Comparison of ENCODE assay signal across 7 cellular contexts in genomic region chr7:77154917-77155463, GRCh38. TPM values are rescaled to one million over a fixed set of nuclear protein-coding genes. Genes with fewer than 3 reads are reported as not detected.
DNase-seq lines count a peak whose midpoint lies in the region; ATAC-seq lines count a peak whose summit lies in the region.
"Not testable (repeated sequence)": the region's sequence is repeated elsewhere in the genome, so short reads cannot be mapped to it uniquely, and the experiment has no call there.

No MANE protein-coding gene starts in this region.

- H3K27ac ChIP-seq in naive thymus-derived CD4-positive, alpha-beta T cell (ENCODE audit: low read depth, low read length) = not testable (repeated sequence)

- not testable (repeated sequence) for H3K4me1 ChIP-seq in naive thymus-derived CD4-positive, alpha-beta T cell (ENCODE audit: control insufficient read depth in 2 of 2, insufficient read depth in 2 of 2, low read length in 2 of 2)

- H3K27me3 ChIP-seq in naive thymus-derived CD4-positive, alpha-beta T cell (ENCODE audit: control insufficient read depth in 2 of 2, insufficient read depth in 2 of 2, low read length in 2 of 2) = not testable (repeated sequence)

- peaks cover 34% of the 10 kb centered on the region for H3K4me1 Mint-ChIP-seq in dendritic cell treated with granulocyte-macrophage colony-stimulating factor and Interleukin-4, amounts not matched to agents 40 ng/mL and 50 ng/mL, for 4 days (ENCODE audit: low read depth)
- H3K4me1 Mint-ChIP-seq in naive thymus-derived CD4-positive, alpha-beta T cell = peaks cover 0 to 24% (median 5%) of the 10 kb centered on the region in 7 donors

- CTCF ChIA-PET in naive thymus-derived CD4-positive, alpha-beta T cell (lab: Charles Lee) = not testable (repeated sequence)

- not testable (repeated sequence) for H3K36me3 Mint-ChIP-seq in dendritic cell treated with granulocyte-macrophage colony-stimulating factor and Interleukin-4, amounts not matched to agents 40 ng/mL and 50 ng/mL, for 4 days (ENCODE audit: low read depth)
- peaks cover 0 to 15% (median 0%) of the 10 kb centered on the region in 5 donors for H3K36me3 Mint-ChIP-seq in naive thymus-derived CD4-positive, alpha-beta T cell

- POLR2A ChIA-PET in naive thymus-derived CD4-positive, alpha-beta T cell (lab: Charles Lee) = not testable (repeated sequence)

- in situ Hi-C loops in SK-MEL-5 (cut with HindIII; ENCODE audit: low pct_unique_long_range_greater_than_20kb, low sequenced_read_pairs) = not testable (repeated sequence)

- H3K27me3 Mint-ChIP-seq in dendritic cell treated with granulocyte-macrophage colony-stimulating factor and Interleukin-4, amounts not matched to agents 40 ng/mL and 50 ng/mL, for 4 days; naive thymus-derived CD4-positive, alpha-beta T cell: not testable (repeated sequence)

- intact Hi-C loops in dendritic cell treated with granulocyte-macrophage colony-stimulating factor and Interleukin-4, amounts not matched to agents 40 ng/mL and 50 ng/mL, for 4 days (cut with micrococcal nuclease); naive thymus-derived CD4-positive, alpha-beta T cell (cut with micrococcal nuclease): not testable (repeated sequence)

- not testable (repeated sequence) for H3K4me3 ChIP-seq in naive thymus-derived CD4-positive, alpha-beta T cell (ENCODE audit: low read length)

- not testable (repeated sequence) for H3K9me3 ChIP-seq in naive thymus-derived CD4-positive, alpha-beta T cell (ENCODE audit: control insufficient read depth in 2 of 3, low read length in 3 of 3)

- not testable (repeated sequence) for H3K4me3 Mint-ChIP-seq in dendritic cell treated with granulocyte-macrophage colony-stimulating factor and Interleukin-4, amounts not matched to agents 40 ng/mL and 50 ng/mL, for 4 days; naive thymus-derived CD4-positive, alpha-beta T cell

- DNase-seq in SK-MEL-5 (ENCODE audit: low read depth, low spot score) = peak; percentile 7
- not testable (repeated sequence) for DNase-seq in naive thymus-derived CD4-positive, alpha-beta T cell

- H3K9me3 Mint-ChIP-seq in dendritic cell treated with granulocyte-macrophage colony-stimulating factor and Interleukin-4, amounts not matched to agents 40 ng/mL and 50 ng/mL, for 4 days; naive thymus-derived CD4-positive, alpha-beta T cell: not testable (repeated sequence)

- H3K36me3 ChIP-seq in naive thymus-derived CD4-positive, alpha-beta T cell (ENCODE audit: control insufficient read depth in 2 of 3, insufficient read depth in 3 of 3, low read length in 3 of 3) = not testable (repeated sequence)

- H3K27ac Mint-ChIP-seq in dendritic cell treated with granulocyte-macrophage colony-stimulating factor and Interleukin-4, amounts not matched to agents 40 ng/mL and 50 ng/mL, for 4 days = peak overlapping the region; percentile 52
- H3K27ac Mint-ChIP-seq in naive thymus-derived CD4-positive, alpha-beta T cell = peak overlapping the region in 1 of 9 donors; percentile 40

- ATAC-seq in GM18858 (IDR thresholded peaks at IDR 0.05; ENCODE audit: unreplicated experiment) (peak; percentile 39), GM21526 (IDR thresholded peaks at IDR 0.05; ENCODE audit: low FRiP score, unreplicated experiment) (peak; percentile 50), HG02970 (IDR thresholded peaks at IDR 0.05; ENCODE audit: low FRiP score, unreplicated experiment) (peak; percentile 46), HG03521 (IDR thresholded peaks at IDR 0.05; ENCODE audit: unreplicated experiment) (peak; percentile 68)
- peak; percentile 83 for ATAC-seq in naive thymus-derived CD4-positive, alpha-beta T cell

RNA-seq across cellular contexts. Expression of gene CCDC146, which starts 32.6 kb away (rescaled TPM):
- total RNA-seq in SK-MEL-5 (2014; rRNA removed; shearing (Covaris generic)) = 0.43 and 0.95 TPM in 2 replicates
- 0.27 and 0.58 TPM in 2 replicates for polyA plus RNA-seq in SK-MEL-5 (2015; cell fraction: cytosol; rRNA removed)
- 3.0 and 6.6 TPM in 2 replicates for polyA plus RNA-seq in SK-MEL-5 (2015; cell fraction: nucleus; rRNA removed)
- 10 to 100 TPM; 13.0 to 15.6 (median 14.5) TPM for total RNA-seq in naive thymus-derived CD4-positive, alpha-beta T cell
- polyA plus RNA-seq in naive thymus-derived CD4-positive, alpha-beta T cell = 1 to 10 TPM in 1 of 2 donors, under 1 TPM in 1; 0.98 to 3.3 TPM

RNA-seq across cellular contexts. Expression of gene FGL2, which starts 44.6 kb away (rescaled TPM):
- total RNA-seq in SK-MEL-5 (2014; rRNA removed; shearing (Covaris generic)) = not detected in 2 replicates
- not detected in 2 replicates for polyA plus RNA-seq in SK-MEL-5 (2015; cell fraction: cytosol; rRNA removed)
- polyA plus RNA-seq in SK-MEL-5 (2015; cell fraction: nucleus; rRNA removed) = not detected in 2 replicates
- total RNA-seq in naive thymus-derived CD4-positive, alpha-beta T cell = 100 to 1,000 TPM in 1 of 5 experiments, 10 to 100 TPM in 1, 1 to 10 TPM in 3; 2.8 to 129 (median 3.2) TPM
- polyA plus RNA-seq in naive thymus-derived CD4-positive, alpha-beta T cell = under 1 TPM; 0.22 to 0.67 TPM
